In the genomic region with DNA sequence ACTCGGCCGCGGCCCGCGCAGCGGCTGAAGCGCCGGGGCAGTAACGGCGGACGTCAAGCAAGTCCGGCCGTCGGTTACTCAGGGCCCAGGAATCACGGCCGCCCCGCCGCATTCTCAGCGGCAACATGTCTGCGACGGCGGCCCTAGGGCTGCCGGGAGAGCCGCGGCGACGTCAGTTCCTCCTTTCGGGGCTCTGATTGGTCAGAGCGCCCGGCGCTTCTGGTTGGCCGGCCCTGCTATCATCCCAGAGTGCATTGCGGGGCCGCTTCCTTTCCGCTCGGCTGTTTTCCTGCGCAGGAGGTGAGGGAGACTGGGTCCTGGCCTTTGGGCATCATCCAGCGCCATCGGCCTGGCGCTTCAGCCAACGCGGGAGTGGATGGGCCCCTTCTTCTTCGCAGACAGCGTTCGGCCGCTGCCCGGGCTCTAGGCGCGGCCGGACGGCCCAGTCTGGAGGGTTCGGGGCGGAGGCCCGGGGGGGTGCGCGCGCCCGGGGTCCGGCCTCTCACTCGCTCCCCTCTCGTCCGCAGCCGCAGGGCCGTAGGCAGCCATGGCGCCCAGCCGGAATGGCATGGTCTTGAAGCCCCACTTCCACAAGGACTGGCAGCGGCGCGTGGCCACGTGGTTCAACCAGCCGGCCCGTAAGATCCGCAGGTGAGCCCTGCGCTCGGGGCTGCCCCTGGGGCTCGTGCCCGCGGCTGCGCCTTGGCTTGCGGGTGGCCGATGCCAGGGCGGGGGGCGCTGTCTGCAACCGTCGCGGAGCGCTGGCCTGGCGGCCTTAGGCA, we compare ENCODE assay signal across 1 cellular context.
A peak's percentile ranks its signal among the peaks of the same experiment; 100 is the strongest.
TF ChIP-seq lines count a peak whose summit lies in the region.

TSS of gene RPL13 (plus strand) at position 270 of the 782 bp plus-strand sequence. CDS start at position 548, 278 bp downstream.

TF ChIP-seq in K562, 482 proteins besides CTCF, POLR2A, EP300 and RAD21 (continued from another document and continues in another):
- TF ChIP-seq, protein P1, sequence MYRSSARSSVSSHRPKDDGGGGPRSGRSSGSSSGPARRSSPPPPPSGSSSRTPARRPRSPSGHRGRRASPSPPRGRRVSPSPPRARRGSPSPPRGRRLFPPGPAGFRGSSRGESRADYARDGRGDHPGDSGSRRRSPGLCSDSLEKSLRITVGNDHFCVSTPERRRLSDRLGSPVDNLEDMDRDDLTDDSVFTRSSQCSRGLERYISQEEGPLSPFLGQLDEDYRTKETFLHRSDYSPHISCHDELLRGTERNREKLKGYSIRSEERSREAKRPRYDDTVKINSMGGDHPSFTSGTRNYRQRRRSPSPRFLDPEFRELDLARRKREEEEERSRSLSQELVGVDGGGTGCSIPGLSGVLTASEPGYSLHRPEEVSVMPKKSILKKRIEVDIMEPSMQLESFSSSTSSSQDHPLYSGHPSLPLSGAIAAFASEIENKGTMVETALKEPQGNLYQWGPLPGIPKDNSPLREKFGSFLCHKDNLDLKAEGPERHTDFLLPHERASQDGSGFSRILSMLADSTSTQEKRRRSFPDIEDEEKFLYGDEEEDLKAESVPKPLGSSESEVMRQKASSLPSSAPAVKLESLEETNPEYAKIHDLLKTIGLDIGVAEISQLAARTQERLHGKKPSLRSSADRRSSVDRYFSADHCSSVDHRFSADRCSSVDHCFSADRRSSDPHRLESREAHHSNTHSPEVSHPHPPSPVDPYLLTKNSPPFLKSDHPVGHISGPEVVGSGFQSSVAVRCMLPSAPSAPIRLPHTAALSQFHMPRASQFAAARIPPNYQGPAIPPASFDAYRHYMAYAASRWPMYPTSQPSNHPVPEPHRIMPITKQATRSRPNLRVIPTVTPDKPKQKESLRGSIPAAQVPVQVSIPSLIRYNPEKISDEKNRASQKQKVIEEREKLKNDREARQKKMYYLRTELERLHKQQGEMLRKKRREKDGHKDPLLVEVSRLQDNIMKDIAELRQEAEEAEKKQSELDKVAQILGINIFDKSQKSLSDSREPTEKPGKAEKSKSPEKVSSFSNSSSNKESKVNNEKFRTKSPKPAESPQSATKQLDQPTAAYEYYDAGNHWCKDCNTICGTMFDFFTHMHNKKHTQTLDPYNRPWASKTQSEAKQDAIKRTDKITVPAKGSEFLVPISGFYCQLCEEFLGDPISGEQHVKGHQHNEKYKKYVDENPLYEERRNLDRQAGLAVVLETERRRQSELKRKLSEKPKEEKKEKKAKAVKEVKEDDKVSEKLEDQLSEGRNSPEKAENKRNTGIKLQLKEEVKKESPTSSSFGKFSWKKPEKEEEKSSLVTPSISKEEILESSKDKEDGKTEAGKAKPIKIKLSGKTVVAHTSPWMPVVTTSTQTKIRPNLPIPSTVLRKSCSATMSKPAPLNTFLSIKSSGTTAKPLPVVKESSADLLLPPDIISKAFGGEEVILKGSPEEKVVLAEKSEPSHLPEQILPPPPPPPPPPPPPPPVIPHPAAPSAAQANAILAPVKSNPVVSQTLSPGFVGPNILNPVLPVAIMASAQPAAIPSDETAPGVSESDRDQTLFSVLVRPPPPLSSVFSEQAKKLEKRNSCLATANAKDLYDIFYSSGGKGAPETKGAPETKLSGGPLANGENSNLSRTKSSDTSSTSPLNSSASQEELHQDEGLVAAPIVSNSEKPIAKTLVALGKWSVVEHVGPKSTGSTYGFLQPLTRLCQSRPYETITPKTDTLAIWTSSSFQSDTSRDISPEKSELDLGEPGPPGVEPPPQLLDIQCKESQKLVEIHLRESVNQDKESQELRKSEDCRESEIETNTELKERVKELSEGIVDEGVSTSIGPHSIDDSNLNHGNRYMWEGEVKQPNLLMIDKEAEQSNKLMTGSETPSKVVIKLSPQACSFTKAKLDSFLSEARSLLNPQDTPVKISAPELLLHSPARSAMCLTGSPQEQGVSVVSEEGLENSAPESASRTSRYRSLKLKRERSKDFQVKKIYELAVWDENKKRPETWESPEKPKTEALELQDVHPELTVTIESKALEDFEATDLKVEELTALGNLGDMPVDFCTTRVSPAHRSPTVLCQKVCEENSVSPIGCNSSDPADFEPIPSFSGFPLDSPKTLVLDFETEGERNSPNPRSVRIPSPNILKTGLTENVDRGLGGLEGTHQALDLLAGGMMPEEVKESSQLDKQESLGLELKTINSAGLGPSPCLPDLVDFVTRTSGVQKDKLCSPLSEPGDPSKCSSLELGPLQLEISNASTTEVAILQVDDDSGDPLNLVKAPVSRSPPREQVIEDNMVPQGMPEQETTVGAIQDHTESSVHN (IDR thresholded peaks at IDR 0.05; ENCODE audit: borderline replicate concordance in 1 of 2, low read depth in 1 of 2) = peak in 1 of 2 experiments; percentile 82; a peak in 2 of 4 replicates
- TF ChIP-seq E2F1 (CRISPR knock-in tag; IDR thresholded peaks at IDR 0.05) (peak; percentile 70), SFPQ (IDR thresholded peaks at IDR 0.05; ENCODE audit: low read depth, low read length) (no peak), ZNF146 (CRISPR knock-in tag; IDR thresholded peaks at IDR 0.05; ENCODE audit: unreplicated experiment) (no peak), KAT8 (IDR thresholded peaks at IDR 0.05; ENCODE audit: low read depth) (no peak), FIP1L1 (IDR thresholded peaks at IDR 0.05; ENCODE audit: low read depth, low read length, poor library complexity, severe bottlenecking) (peak; percentile 95), CAMTA2 (CRISPR knock-in tag; conservative IDR thresholded peaks at IDR 0.05) (no peak), GATA2 (CRISPR knock-in tag; IDR thresholded peaks at IDR 0.05) (no peak), RCOR1 (IDR thresholded peaks at IDR 0.05; ENCODE audit: borderline replicate concordance in 1 of 2, low read depth in 2 of 2, low read length in 2 of 2) (no peak; a peak in 1 of 4 replicates), HNRNPH1 (optimal IDR thresholded peaks at IDR 0.05; ENCODE audit: low read depth, low read length) (no peak), POLR3G (IDR thresholded peaks at IDR 0.05; ENCODE audit: extremely low read depth, insufficient read length, insufficient replicate concordance) (no peak), ZNF668 (CRISPR knock-in tag; IDR thresholded peaks at IDR 0.05) (no peak), ZBTB17 (CRISPR knock-in tag; IDR thresholded peaks at IDR 0.05) (0 out of 2 replicates have a peak, but pooled peaks have one; percentile 32), ZFP30 (CRISPR knock-in tag; IDR thresholded peaks at IDR 0.05; ENCODE audit: borderline replicate concordance) (no peak), KDM2B (CRISPR knock-in tag; IDR thresholded peaks at IDR 0.05) (peak; percentile 48), BMI1 (IDR thresholded peaks at IDR 0.05; ENCODE audit: low read length) (no peak), TAF7 (tag; IDR thresholded peaks at IDR 0.05) (peak; percentile 99), CHD4 (IDR thresholded peaks at IDR 0.05; ENCODE audit: insufficient read depth, insufficient replicate concordance, low read depth, low read length, poor library complexity, severe bottlenecking) (no peak), DNMT1 (IDR thresholded peaks at IDR 0.05) (no peak), ZFPM2 (CRISPR knock-in tag; IDR thresholded peaks at IDR 0.05) (no peak), E2F8 (IDR thresholded peaks at IDR 0.05; ENCODE audit: low read depth, partially characterized antibody) (no peak), ESRRB (CRISPR knock-in tag; IDR thresholded peaks at IDR 0.05; ENCODE audit: borderline replicate concordance) (no peak), ZNF174 (CRISPR knock-in tag; IDR thresholded peaks at IDR 0.05) (no peak)
- TF ChIP-seq, protein P2, sequence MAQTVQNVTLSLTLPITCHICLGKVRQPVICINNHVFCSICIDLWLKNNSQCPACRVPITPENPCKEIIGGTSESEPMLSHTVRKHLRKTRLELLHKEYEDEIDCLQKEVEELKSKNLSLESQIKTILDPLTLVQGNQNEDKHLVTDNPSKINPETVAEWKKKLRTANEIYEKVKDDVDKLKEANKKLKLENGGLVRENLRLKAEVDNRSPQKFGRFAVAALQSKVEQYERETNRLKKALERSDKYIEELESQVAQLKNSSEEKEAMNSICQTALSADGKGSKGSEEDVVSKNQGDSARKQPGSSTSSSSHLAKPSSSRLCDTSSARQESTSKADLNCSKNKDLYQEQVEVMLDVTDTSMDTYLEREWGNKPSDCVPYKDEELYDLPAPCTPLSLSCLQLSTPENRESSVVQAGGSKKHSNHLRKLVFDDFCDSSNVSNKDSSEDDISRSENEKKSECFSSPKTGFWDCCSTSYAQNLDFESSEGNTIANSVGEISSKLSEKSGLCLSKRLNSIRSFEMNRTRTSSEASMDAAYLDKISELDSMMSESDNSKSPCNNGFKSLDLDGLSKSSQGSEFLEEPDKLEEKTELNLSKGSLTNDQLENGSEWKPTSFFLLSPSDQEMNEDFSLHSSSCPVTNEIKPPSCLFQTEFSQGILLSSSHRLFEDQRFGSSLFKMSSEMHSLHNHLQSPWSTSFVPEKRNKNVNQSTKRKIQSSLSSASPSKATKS (CRISPR knock-in tag; IDR thresholded peaks at IDR 0.05) = no peak
- TF ChIP-seq, protein P3, sequence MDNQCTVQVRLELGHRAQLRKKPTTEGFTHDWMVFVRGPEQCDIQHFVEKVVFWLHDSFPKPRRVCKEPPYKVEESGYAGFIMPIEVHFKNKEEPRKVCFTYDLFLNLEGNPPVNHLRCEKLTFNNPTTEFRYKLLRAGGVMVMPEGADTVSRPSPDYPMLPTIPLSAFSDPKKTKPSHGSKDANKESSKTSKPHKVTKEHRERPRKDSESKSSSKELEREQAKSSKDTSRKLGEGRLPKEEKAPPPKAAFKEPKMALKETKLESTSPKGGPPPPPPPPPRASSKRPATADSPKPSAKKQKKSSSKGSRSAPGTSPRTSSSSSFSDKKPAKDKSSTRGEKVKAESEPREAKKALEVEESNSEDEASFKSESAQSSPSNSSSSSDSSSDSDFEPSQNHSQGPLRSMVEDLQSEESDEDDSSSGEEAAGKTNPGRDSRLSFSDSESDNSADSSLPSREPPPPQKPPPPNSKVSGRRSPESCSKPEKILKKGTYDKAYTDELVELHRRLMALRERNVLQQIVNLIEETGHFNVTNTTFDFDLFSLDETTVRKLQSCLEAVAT (IDR thresholded peaks at IDR 0.05) = 0 out of 4 replicates have a peak, but pooled peaks of 1 of the 2 experiments have one; percentile 8
- TF ChIP-seq, protein P4, sequence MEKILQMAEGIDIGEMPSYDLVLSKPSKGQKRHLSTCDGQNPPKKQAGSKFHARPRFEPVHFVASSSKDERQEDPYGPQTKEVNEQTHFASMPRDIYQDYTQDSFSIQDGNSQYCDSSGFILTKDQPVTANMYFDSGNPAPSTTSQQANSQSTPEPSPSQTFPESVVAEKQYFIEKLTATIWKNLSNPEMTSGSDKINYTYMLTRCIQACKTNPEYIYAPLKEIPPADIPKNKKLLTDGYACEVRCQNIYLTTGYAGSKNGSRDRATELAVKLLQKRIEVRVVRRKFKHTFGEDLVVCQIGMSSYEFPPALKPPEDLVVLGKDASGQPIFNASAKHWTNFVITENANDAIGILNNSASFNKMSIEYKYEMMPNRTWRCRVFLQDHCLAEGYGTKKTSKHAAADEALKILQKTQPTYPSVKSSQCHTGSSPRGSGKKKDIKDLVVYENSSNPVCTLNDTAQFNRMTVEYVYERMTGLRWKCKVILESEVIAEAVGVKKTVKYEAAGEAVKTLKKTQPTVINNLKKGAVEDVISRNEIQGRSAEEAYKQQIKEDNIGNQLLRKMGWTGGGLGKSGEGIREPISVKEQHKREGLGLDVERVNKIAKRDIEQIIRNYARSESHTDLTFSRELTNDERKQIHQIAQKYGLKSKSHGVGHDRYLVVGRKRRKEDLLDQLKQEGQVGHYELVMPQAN (IDR thresholded peaks at IDR 0.05; ENCODE audit: borderline replicate concordance) = 0 out of 2 replicates have a peak, but pooled peaks have one; percentile 32
- TF ChIP-seq, protein P5, sequence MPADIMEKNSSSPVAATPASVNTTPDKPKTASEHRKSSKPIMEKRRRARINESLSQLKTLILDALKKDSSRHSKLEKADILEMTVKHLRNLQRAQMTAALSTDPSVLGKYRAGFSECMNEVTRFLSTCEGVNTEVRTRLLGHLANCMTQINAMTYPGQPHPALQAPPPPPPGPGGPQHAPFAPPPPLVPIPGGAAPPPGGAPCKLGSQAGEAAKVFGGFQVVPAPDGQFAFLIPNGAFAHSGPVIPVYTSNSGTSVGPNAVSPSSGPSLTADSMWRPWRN (IDR thresholded peaks at IDR 0.05; ENCODE audit: low read depth) = no peak
